8 cellular contexts compared by ENCODE assay signal in genomic region chr11:45900916-45901617, GRCh38. TPM values are rescaled to one million over a fixed set of nuclear protein-coding genes. Genes with fewer than 3 reads are reported as not detected.
DNase-seq lines count a peak whose midpoint lies in the region; ATAC-seq and TF ChIP-seq lines count a peak whose summit lies in the region.

No MANE protein-coding gene starts in this region.

- H3K27me3 ChIP-seq in thoracic aorta (replicated peaks; ENCODE audit: insufficient read depth), result no peaks in the 10 kb centered on the region

- intact Hi-C loops in MCF 10A (cut with micrococcal nuclease), result no loop called here

- peaks cover 8% of the 10 kb centered on the region for H3K4me1 Mint-ChIP-seq in MCF 10A (ENCODE audit: insufficient read depth, unreplicated experiment)

- H3K27ac ChIP-seq in thoracic aorta, result no peak overlapping the region

- no peaks in the 10 kb centered on the region for H3K27me3 Mint-ChIP-seq in MCF 10A (ENCODE audit: insufficient read depth, unreplicated experiment)

- ATAC-seq in thoracic aorta (ENCODE audit: insufficient number of reproducible peaks, low FRiP score, low read depth), result no peak
- ATAC-seq in GM21515 (IDR thresholded peaks at IDR 0.05; ENCODE audit: unreplicated experiment), result no peak
- no peak for ATAC-seq in GM18517 (IDR thresholded peaks at IDR 0.05; ENCODE audit: unreplicated experiment)

- peaks cover 10 to 22% of the 10 kb centered on the region in 2 donors for H3K4me1 ChIP-seq in thoracic aorta (ENCODE audit: control insufficient read depth in 1 of 2, low read depth in 2 of 2)

- POLR2A ChIA-PET in MCF 10A (lab: Yijun Ruan, JAX), result interaction anchor here (0.6 to 1.5 kb wide), 4 partner anchors 8 to 393 kb away, joined by 3 to 5 read pairs (median 4); partner anchors contain the start of gene PEX16

- H3K36me3 Mint-ChIP-seq in MCF 10A (ENCODE audit: insufficient read depth, unreplicated experiment), result peaks cover 14% of the 10 kb centered on the region

- peak overlapping the region; percentile 47 for H3K4me3 Mint-ChIP-seq in MCF 10A (ENCODE audit: unreplicated experiment)

- BruUV-seq in MCF 10A (replicated peaks; lab: Mats Ljungman, UMichigan), result no TSS peak

- DNase-seq in activated CD8-positive, alpha-beta memory T cell treated with anti-CD3 and anti-CD28 coated beads for 24 hours, result peak; percentile 56
- no peak for DNase-seq in activated CD8-positive, alpha-beta memory T cell treated with anti-CD3 and anti-CD28 coated beads, Interleukin-2, amount 50 U/mL, for 4 hours
- DNase-seq in MCF 10A (ENCODE audit: unreplicated experiment) (no peak), medulla oblongata (ENCODE audit: extremely low spot score) (peak; percentile 80), thoracic aorta (ENCODE audit: low spot score) (no peak), HuH-7 (ENCODE audit: low spot score) (no peak)

- peak overlapping the region; percentile 78 for H3K4me3 ChIP-seq in thoracic aorta

- H3K36me3 ChIP-seq in thoracic aorta, result no peaks in the 10 kb centered on the region

- H3K9me3 Mint-ChIP-seq in MCF 10A (ENCODE audit: unreplicated experiment), result no peaks in the 10 kb centered on the region

- TF ChIP-seq CTCF in MCF 10A (IDR thresholded peaks at IDR 0.05; ENCODE audit: unreplicated experiment) (no peak), thoracic aorta (IDR thresholded peaks at IDR 0.05) (no peak)

- CTCF ChIA-PET in MCF 10A (lab: Yijun Ruan, JAX), result interaction anchor here (1.0 kb wide), 1 partner anchor 12 kb away, joined by 5 read pairs; no protein-coding TSS in a partner anchor

- H3K9me3 ChIP-seq in thoracic aorta, result no peaks in the 10 kb centered on the region

- no peak overlapping the region for H3K27ac Mint-ChIP-seq in MCF 10A (ENCODE audit: low read depth, unreplicated experiment)

RNA-seq across cellular contexts. Expression of gene FREY1, which starts 6.0 kb away (rescaled TPM):
- total RNA-seq in MCF 10A (2022), result 1.0 and 1.3 TPM in 2 replicates
- total RNA-seq in thoracic aorta, result 1 to 10 TPM in 1 of 2 donors, not detected in 1; 9.0 TPM

RNA-seq across cellular contexts. Expression of gene MAPK8IP1, which starts 15.6 kb away (rescaled TPM):
- total RNA-seq in MCF 10A (2022) (1.8 and 2.2 TPM in 2 replicates), thoracic aorta (10 to 100 TPM in 1 of 2 donors, 1 to 10 TPM in 1; 9.5 to 10.4 TPM)

RNA-seq across cellular contexts. Expression of gene PEX16, which starts 16.6 kb away (rescaled TPM):
- total RNA-seq in MCF 10A (2022) (28.1 and 30.2 TPM in 2 replicates), thoracic aorta (10 to 100 TPM; 12.1 to 19.8 TPM)

RNA-seq across cellular contexts. Expression of gene LARGE2, which starts 21.4 kb away (rescaled TPM):
- total RNA-seq in MCF 10A (2022) (0.52 and 0.91 TPM in 2 replicates), thoracic aorta (1 to 10 TPM in 1 of 2 donors, not detected in 1; 3.1 TPM)

RNA-seq across cellular contexts. Expression of gene CRY2, which starts 53.8 kb away (rescaled TPM):
- total RNA-seq in MCF 10A (2022), result 8.1 and 8.6 TPM in 2 replicates
- 10 to 100 TPM; 41.2 to 54.4 TPM for total RNA-seq in thoracic aorta

Comparison
In these comparisons a context has a peak if more than half of its experiments do, and no peak if none do; other contexts are left out.
1. DNase-seq: peak in activated CD8-positive, alpha-beta memory T cell treated with anti-CD3 and anti-CD28 coated beads for 24 hours (single experiment) and medulla oblongata (single experiment); none in activated CD8-positive, alpha-beta memory T cell treated with anti-CD3 and anti-CD28 coated beads, Interleukin-2, amount 50 U/mL, for 4 hours (single experiment), MCF 10A (single experiment), thoracic aorta (single experiment) and HuH-7 (single experiment).